Comparison of ENCODE assay signal across 20 cellular contexts in the genomic region with DNA sequence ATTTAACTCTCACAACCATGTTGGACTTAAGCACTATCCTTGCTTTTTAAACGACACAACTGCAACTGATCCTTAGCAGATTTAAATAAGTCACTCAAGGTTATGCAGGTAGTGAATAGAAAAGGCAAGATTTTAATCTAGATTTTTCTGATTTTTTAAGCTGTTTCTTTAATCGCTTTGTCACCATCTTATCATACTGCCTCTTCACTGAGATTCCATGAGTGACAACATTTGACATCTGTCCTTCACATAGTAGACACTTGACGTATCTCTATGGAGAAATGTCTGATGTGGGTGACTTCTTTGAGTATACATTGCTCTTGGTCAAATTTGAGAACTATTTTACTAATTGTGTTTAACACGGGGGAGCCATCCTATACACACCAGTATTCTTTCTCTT.
DNase-seq lines count a peak whose midpoint lies in the region; ATAC-seq and TF ChIP-seq lines count a peak whose summit lies in the region.
"Had no signal": no experiment of that assay in that cellular context is flagged by ENCODE, and none has a peak within 500 bp of the region (broad histone marks: within the 10 kb centered on the region; RNA-seq: fewer than 3 reads in every experiment).

No MANE protein-coding gene starts in this region.

- no peak overlapping the region for H3K4me3 Mint-ChIP-seq in activated CD4-positive, alpha-beta memory T cell treated with anti-CD3 and anti-CD28 coated beads for 36 hours
- H3K4me3 Mint-ChIP-seq in activated CD4-positive, alpha-beta memory T cell treated with anti-CD3 and anti-CD28 coated beads, Interleukin-2, amount 10 ng/mL, durations not matched to agents 7 days and 5 days = no peak overlapping the region
- no peak overlapping the region for H3K4me3 Mint-ChIP-seq in activated naive CD8-positive, alpha-beta T cell
- H3K4me3 Mint-ChIP-seq in activated naive CD8-positive, alpha-beta T cell treated with anti-CD3 and anti-CD28 coated beads for 36 hours = no peak overlapping the region
- H3K4me3 Mint-ChIP-seq: B cell; CD4-positive, alpha-beta T cell; CD8-positive, alpha-beta T cell had no signal

- POLR2A ChIA-PET in activated CD4-positive, alpha-beta memory T cell treated with anti-CD3 and anti-CD28 coated beads for 36 hours (lab: Charles Lee) = no interaction called here
- POLR2A ChIA-PET in activated CD4-positive, alpha-beta memory T cell treated with anti-CD3 and anti-CD28 coated beads, Interleukin-2, amount 10 ng/mL, durations not matched to agents 7 days and 5 days (lab: Charles Lee) = interaction anchor here (1.4 kb wide), 1 partner anchor 117 kb away, joined by 6 read pairs; no protein-coding TSS in a partner anchor

- H3K4me3 ChIP-seq in neural cell (ENCODE audit: low read length) = no peak overlapping the region
- H3K4me3 ChIP-seq: A549; BLaER1 treated with 17β-estradiol and CSF1 and Interleukin-3, amounts not matched to agents 10 nM and 100 nM had no signal

- H3K36me3 Mint-ChIP-seq in activated CD4-positive, alpha-beta memory T cell treated with anti-CD3 and anti-CD28 coated beads for 36 hours = no peaks in the 10 kb centered on the region
- no peaks in the 10 kb centered on the region for H3K36me3 Mint-ChIP-seq in activated CD4-positive, alpha-beta memory T cell treated with anti-CD3 and anti-CD28 coated beads, Interleukin-2, amount 10 ng/mL, durations not matched to agents 7 days and 5 days (ENCODE audit: low read depth)
- peaks cover 3% of the 10 kb centered on the region for H3K36me3 Mint-ChIP-seq in activated naive CD8-positive, alpha-beta T cell
- H3K36me3 Mint-ChIP-seq in activated naive CD8-positive, alpha-beta T cell treated with anti-CD3 and anti-CD28 coated beads for 36 hours = no peaks in the 10 kb centered on the region
- H3K36me3 Mint-ChIP-seq: CD8-positive, alpha-beta T cell had no signal

- H3K9me3 Mint-ChIP-seq in activated CD4-positive, alpha-beta memory T cell treated with anti-CD3 and anti-CD28 coated beads for 36 hours = no peaks in the 10 kb centered on the region
- no peaks in the 10 kb centered on the region for H3K9me3 Mint-ChIP-seq in activated CD4-positive, alpha-beta memory T cell treated with anti-CD3 and anti-CD28 coated beads, Interleukin-2, amount 10 ng/mL, durations not matched to agents 7 days and 5 days
- H3K9me3 Mint-ChIP-seq in activated naive CD8-positive, alpha-beta T cell (ENCODE audit: low read depth) = peaks cover 3% of the 10 kb centered on the region
- H3K9me3 Mint-ChIP-seq in activated naive CD8-positive, alpha-beta T cell treated with anti-CD3 and anti-CD28 coated beads for 36 hours = peaks cover 4% of the 10 kb centered on the region
- H3K9me3 Mint-ChIP-seq: CD4-positive, alpha-beta T cell; CD8-positive, alpha-beta T cell had no signal

- CTCF ChIA-PET in activated CD4-positive, alpha-beta memory T cell treated with anti-CD3 and anti-CD28 coated beads for 36 hours (lab: Charles Lee) = no interaction called here
- CTCF ChIA-PET in activated CD4-positive, alpha-beta memory T cell treated with anti-CD3 and anti-CD28 coated beads, Interleukin-2, amount 10 ng/mL, durations not matched to agents 7 days and 5 days (lab: Charles Lee) = no interaction called here

- H3K9me3 ChIP-seq in KOPT-K1 (ENCODE audit: insufficient read depth, low read length, poor library complexity, severe bottlenecking) = no peaks in the 10 kb centered on the region
- H3K9me3 ChIP-seq in neural cell (ENCODE audit: low read length) = no peaks in the 10 kb centered on the region
- H3K9me3 ChIP-seq: A549; BLaER1 treated with 17β-estradiol and CSF1 and Interleukin-3, amounts not matched to agents 10 nM and 100 nM; Caco-2 had no signal

- H4K20me1 ChIP-seq in neural cell (ENCODE audit: insufficient read depth) = no peaks in the 10 kb centered on the region
- H4K20me1 ChIP-seq: BLaER1 treated with 17β-estradiol and CSF1 and Interleukin-3, amounts not matched to agents 10 nM and 100 nM had no signal

- intact Hi-C loops in activated CD4-positive, alpha-beta memory T cell treated with anti-CD3 and anti-CD28 coated beads for 36 hours (cut with micrococcal nuclease) = loop anchor here (5.0 to 10.0 kb wide), 2 partner anchors 47 to 839 kb away; a partner anchor contains a TSS

- TF ChIP-seq RAD21 in neural cell (conservative IDR thresholded peaks at IDR 0.05) = no peak

- H3F3A ChIP-seq in neural cell (ENCODE audit: insufficient read depth, low read length, poor library complexity, severe bottlenecking) = no peaks in the 10 kb centered on the region

- H3K27me3 ChIP-seq in neural cell (ENCODE audit: insufficient read depth, low read depth, low read length) = no peaks in the 10 kb centered on the region
- H3K27me3 ChIP-seq: BLaER1 treated with 17β-estradiol and CSF1 and Interleukin-3, amounts not matched to agents 10 nM and 100 nM had no signal

- peaks cover 14% of the 10 kb centered on the region for H3K4me1 Mint-ChIP-seq in activated CD4-positive, alpha-beta memory T cell treated with anti-CD3 and anti-CD28 coated beads for 36 hours (ENCODE audit: low read depth)
- H3K4me1 Mint-ChIP-seq in activated CD4-positive, alpha-beta memory T cell treated with anti-CD3 and anti-CD28 coated beads, Interleukin-2, amount 10 ng/mL, durations not matched to agents 7 days and 5 days = peaks cover 12% of the 10 kb centered on the region
- peaks cover 51% of the 10 kb centered on the region for H3K4me1 Mint-ChIP-seq in activated naive CD8-positive, alpha-beta T cell (ENCODE audit: low read depth)
- H3K4me1 Mint-ChIP-seq in activated naive CD8-positive, alpha-beta T cell treated with anti-CD3 and anti-CD28 coated beads for 36 hours = peaks cover 25% of the 10 kb centered on the region
- H3K4me1 Mint-ChIP-seq: B cell had no signal

- H3K36me3 ChIP-seq in KOPT-K1 (ENCODE audit: insufficient read depth, low read length) (no peaks in the 10 kb centered on the region), neural cell (ENCODE audit: insufficient read depth, low read length) (no peaks in the 10 kb centered on the region)
- H3K36me3 ChIP-seq: BLaER1 treated with 17β-estradiol and CSF1 and Interleukin-3, amounts not matched to agents 10 nM and 100 nM had no signal

- H3K9ac ChIP-seq in neural cell (ENCODE audit: low read length) = no peak overlapping the region
- H3K9ac ChIP-seq: BLaER1 treated with 17β-estradiol and CSF1 and Interleukin-3, amounts not matched to agents 10 nM and 100 nM had no signal

- H2AFZ ChIP-seq in neural cell (ENCODE audit: low read depth, low read length) = no peak overlapping the region

- no peak for DNase-seq in activated CD4-positive, alpha-beta memory T cell treated with anti-CD3 and anti-CD28 coated beads for 36 hours
- no peak for DNase-seq in activated CD4-positive, alpha-beta memory T cell treated with anti-CD3 and anti-CD28 coated beads, Interleukin-2, amount 10 ng/mL, durations not matched to agents 7 days and 5 days
- DNase-seq in activated naive CD8-positive, alpha-beta T cell treated with anti-CD3 and anti-CD28 coated beads for 36 hours = no peak
- DNase-seq in NCI-H187 (lab: John Stamatoyannopoulos, UW) = no peak
- DNase-seq: AML-193; Caco-2; Calu3; CD4-positive, alpha-beta T cell; CD8-positive, alpha-beta T cell; DMS79 treated with DMSO at 0.1 percent for 48 hours; GF-D8 had no signal

- TF ChIP-seq CTCF in neural cell (IDR thresholded peaks at IDR 0.05; ENCODE audit: poor library complexity, severe bottlenecking) = no peak

- TF ChIP-seq EP300 in neural cell (conservative IDR thresholded peaks at IDR 0.05; ENCODE audit: poor library complexity, severe bottlenecking) = peak; percentile 83

- H3K27ac ChIP-seq in KOPT-K1 (ENCODE audit: low read depth, low read length, poor library complexity, severe bottlenecking) (peak overlapping the region; percentile 47), neural cell (ENCODE audit: low read length) (no peak overlapping the region)
- H3K27ac ChIP-seq: 22Rv1; A549; BLaER1 treated with 17β-estradiol and CSF1 and Interleukin-3, amounts not matched to agents 10 nM and 100 nM; C4-2B had no signal

- no peaks in the 10 kb centered on the region for H3K79me2 ChIP-seq in neural cell (replicated peaks; ENCODE audit: insufficient read depth, low read length)

- peak overlapping the region; percentile 20 for H3K27ac Mint-ChIP-seq in activated CD4-positive, alpha-beta memory T cell treated with anti-CD3 and anti-CD28 coated beads for 36 hours
- H3K27ac Mint-ChIP-seq in activated CD4-positive, alpha-beta memory T cell treated with anti-CD3 and anti-CD28 coated beads, Interleukin-2, amount 10 ng/mL, durations not matched to agents 7 days and 5 days = no peak overlapping the region
- H3K27ac Mint-ChIP-seq in activated naive CD8-positive, alpha-beta T cell = peak overlapping the region; percentile 81
- no peak overlapping the region for H3K27ac Mint-ChIP-seq in activated naive CD8-positive, alpha-beta T cell treated with anti-CD3 and anti-CD28 coated beads for 36 hours
- H3K27ac Mint-ChIP-seq: B cell had no signal

- peaks cover 9% of the 10 kb centered on the region for H3K27me3 Mint-ChIP-seq in activated CD4-positive, alpha-beta memory T cell treated with anti-CD3 and anti-CD28 coated beads for 36 hours
- no peaks in the 10 kb centered on the region for H3K27me3 Mint-ChIP-seq in activated CD4-positive, alpha-beta memory T cell treated with anti-CD3 and anti-CD28 coated beads, Interleukin-2, amount 10 ng/mL, durations not matched to agents 7 days and 5 days
- H3K27me3 Mint-ChIP-seq in activated naive CD8-positive, alpha-beta T cell = no peaks in the 10 kb centered on the region
- no peaks in the 10 kb centered on the region for H3K27me3 Mint-ChIP-seq in activated naive CD8-positive, alpha-beta T cell treated with anti-CD3 and anti-CD28 coated beads for 36 hours
- H3K27me3 Mint-ChIP-seq: B cell; CD4-positive, alpha-beta T cell had no signal

- no peak overlapping the region for H3K4me2 ChIP-seq in neural cell (ENCODE audit: low read length)
- H3K4me2 ChIP-seq: A549; BLaER1 treated with 17β-estradiol and CSF1 and Interleukin-3, amounts not matched to agents 10 nM and 100 nM had no signal

- no peak for ATAC-seq in GM19351 (IDR thresholded peaks at IDR 0.05; ENCODE audit: unreplicated experiment)
- ATAC-seq: A549; CD8-positive, alpha-beta T cell had no signal

- H3K9me2 ChIP-seq in neural cell (ENCODE audit: insufficient read depth, low read length) = no peaks in the 10 kb centered on the region

TF ChIP-seq in neural cell, 6 proteins besides CTCF, POLR2A, EP300 and RAD21:
- TF ChIP-seq SMC3 (conservative IDR thresholded peaks at IDR 0.05; ENCODE audit: poor library complexity) (no peak), POLR2AphosphoS5 (IDR thresholded peaks at IDR 0.05) (peak; percentile 19)

Comparison
In these comparisons a context has a peak if more than half of its experiments do, and no peak if none do; other contexts are left out.
1. H3K27ac Mint-ChIP-seq: peak in activated CD4-positive, alpha-beta memory T cell treated with anti-CD3 and anti-CD28 coated beads for 36 hours (single experiment) and activated naive CD8-positive, alpha-beta T cell (single experiment); none in activated CD4-positive, alpha-beta memory T cell treated with anti-CD3 and anti-CD28 coated beads, Interleukin-2, amount 10 ng/mL, durations not matched to agents 7 days and 5 days (single experiment) and activated naive CD8-positive, alpha-beta T cell treated with anti-CD3 and anti-CD28 coated beads for 36 hours (single experiment).